Comparison of ENCODE assay signal across 31 cellular contexts in the genomic region with DNA sequence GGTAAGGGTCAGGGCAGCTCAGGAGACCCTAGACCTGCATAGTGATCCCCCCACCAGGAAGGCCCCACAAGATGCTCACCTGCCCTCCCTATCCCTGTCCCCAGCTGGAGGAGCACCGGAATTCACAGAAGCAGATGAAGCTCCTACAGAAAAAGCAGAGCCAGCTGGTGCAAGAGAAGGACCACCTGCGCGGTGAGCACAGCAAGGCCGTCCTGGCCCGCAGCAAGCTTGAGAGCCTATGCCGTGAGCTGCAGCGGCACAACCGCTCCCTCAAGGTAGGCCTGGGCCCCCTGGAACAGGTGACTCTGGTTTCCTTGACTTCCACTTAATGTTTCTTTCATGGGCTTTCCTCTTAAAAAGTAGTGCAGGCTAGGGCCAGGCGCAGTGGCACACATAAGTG. TPM values are rescaled to one million over a fixed set of nuclear protein-coding genes. Genes with fewer than 3 reads are reported as not detected.
"Had no signal": no experiment of that assay in that cellular context is flagged by ENCODE, and none has a peak within 500 bp of the region (broad histone marks: within the 10 kb centered on the region; RNA-seq: fewer than 3 reads in every experiment).

No MANE protein-coding gene starts in this region.

- H3K27me3 Mint-ChIP-seq: effector memory CD8-positive, alpha-beta T cell; naive B cell; natural killer cell treated with Interleukin-12 subunit alpha and Interleukin-12 subunit beta and Interleukin-15 and Interleukin-18, amount 100 ng/mL, for 72 hours; stimulated activated naive CD8-positive, alpha-beta T cell treated with anti-CD3 and anti-CD28 coated beads, Interleukin-15, amount 100 ng/mL, for 72 hours had no signal

- H3K4me3 Mint-ChIP-seq: effector memory CD8-positive, alpha-beta T cell; mesothelial cell of epicardium; natural killer cell treated with Interleukin-12 subunit alpha and Interleukin-12 subunit beta and Interleukin-15 and Interleukin-18, amount 100 ng/mL, for 72 hours; neural crest cell; stimulated activated naive CD8-positive, alpha-beta T cell treated with anti-CD3 and anti-CD28 coated beads, Interleukin-15, amount 100 ng/mL, for 72 hours had no signal

- H3K27me3 ChIP-seq: esophagus squamous epithelium, heart right ventricle, left lung, spleen, suprapubic skin, transverse colon had no signal

- H3K27ac ChIP-seq: esophagus squamous epithelium, heart right ventricle, left lung, psoas muscle, spleen, suprapubic skin, transverse colon had no signal

- DNase-seq: cortex of kidney; effector memory CD8-positive, alpha-beta T cell; erythroblast; esophagus squamous epithelium; foreskin melanocyte; glutamatergic neuron; heart right ventricle; hippocampal formation; left cardiac atrium; left lung; mesenchymal stem cell; mucosa of descending colon; naive B cell; psoas muscle; right cardiac atrium; spleen; stimulated activated naive CD4-positive, alpha-beta T cell; stimulated activated naive CD8-positive, alpha-beta T cell treated with anti-CD3 and anti-CD28 coated beads, Interleukin-15, amount 100 ng/mL, for 72 hours; transverse colon had no signal

- H3K27ac Mint-ChIP-seq: mesothelial cell of epicardium had no signal

- ATAC-seq: effector memory CD8-positive, alpha-beta T cell; heart right ventricle; left cardiac atrium; left lung; mucosa of descending colon; natural killer cell treated with Interleukin-12 subunit alpha and Interleukin-12 subunit beta and Interleukin-15 and Interleukin-18, amount 100 ng/mL, for 72 hours; psoas muscle; right cardiac atrium; stimulated activated naive CD8-positive, alpha-beta T cell treated with anti-CD3 and anti-CD28 coated beads, Interleukin-15, amount 100 ng/mL, for 72 hours had no signal

- H3K9me3 ChIP-seq: esophagus squamous epithelium, heart right ventricle, left lung, mucosa of descending colon, psoas muscle, spleen, suprapubic skin, transverse colon had no signal

- H3K4me3 ChIP-seq: esophagus squamous epithelium, heart right ventricle, left lung, mucosa of descending colon, psoas muscle, skin epidermis, spleen, suprapubic skin, transverse colon had no signal

- H3K9me3 Mint-ChIP-seq: effector memory CD8-positive, alpha-beta T cell; mesothelial cell of epicardium; naive B cell; natural killer cell treated with Interleukin-12 subunit alpha and Interleukin-12 subunit beta and Interleukin-15 and Interleukin-18, amount 100 ng/mL, for 72 hours; neural crest cell; stimulated activated naive CD8-positive, alpha-beta T cell treated with anti-CD3 and anti-CD28 coated beads, Interleukin-15, amount 100 ng/mL, for 72 hours had no signal

RNA-seq across cellular contexts. Expression of a gene that starts 21.0 kb away (rescaled TPM):
- total RNA-seq: dermis microvascular lymphatic vessel endothelial cell, esophagus squamous epithelium, heart right ventricle, kidney epithelial cell, left cardiac atrium, lower leg skin, lung microvascular endothelial cell, mesothelial cell of epicardium, mucosa of descending colon, neural crest cell, osteocyte, psoas muscle, renal cortical epithelial cell, right cardiac atrium, spleen, suprapubic skin, transverse colon, ureter had no signal
- polyA plus RNA-seq: heart right ventricle had no signal
